1 cellular context compared by ENCODE assay signal in genomic region chr1:32331549-32331948, GRCh38.
TF ChIP-seq lines count a peak whose summit lies in the region.

No MANE protein-coding gene starts in this region.

TF ChIP-seq in H1, 55 proteins besides CTCF, POLR2A, EP300 and RAD21:
- TF ChIP-seq SIRT6 (IDR thresholded peaks at IDR 0.05; ENCODE audit: low read length) = no peak
- TF ChIP-seq POLR2AphosphoS5 (IDR thresholded peaks at IDR 0.05; ENCODE audit: low read depth, low read length) = peak; percentile 75; the same call in 1 of the 2 replicates
